ENCODE assay signal across 26 cellular contexts in the genomic region with DNA sequence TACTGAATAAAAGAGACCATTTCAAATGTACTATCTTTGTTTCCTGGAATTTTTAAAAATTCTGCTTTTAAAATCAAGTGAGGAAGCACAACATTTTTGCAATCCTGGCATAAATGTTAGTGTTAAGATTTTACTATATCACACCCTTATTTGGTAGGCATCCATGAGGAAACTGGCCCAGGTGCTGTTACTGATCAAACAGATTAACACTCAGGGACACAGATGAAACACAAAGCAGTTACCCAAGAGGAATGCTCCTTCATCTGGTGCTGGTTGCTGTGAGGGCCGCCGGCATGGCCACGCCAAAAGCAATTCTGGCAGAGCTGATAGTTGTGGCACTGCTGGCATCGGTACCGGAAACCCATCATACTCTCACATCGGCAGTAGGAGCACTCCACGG.
DNase-seq lines count a peak whose midpoint lies in the region; ATAC-seq and TF ChIP-seq lines count a peak whose summit lies in the region.
"Had no signal": no experiment of that assay in that cellular context is flagged by ENCODE, and none has a peak within 500 bp of the region (broad histone marks: within the 10 kb centered on the region; RNA-seq: fewer than 3 reads in every experiment).

No MANE protein-coding gene starts in this region.

- H3K79me2 ChIP-seq in MM.1S (ENCODE audit: low read length) = no peaks in the 10 kb centered on the region

- H3K4me3 ChIP-seq in colonic mucosa = no peak overlapping the region
- H3K4me3 ChIP-seq in neuronal stem cell (ENCODE audit: low read length in 2 of 2) = peak overlapping the region in 1 of 2 donors; percentile 64
- H3K4me3 ChIP-seq in MM.1S (ENCODE audit: low read length) = no peak overlapping the region
- H3K4me3 ChIP-seq in endodermal cell (ENCODE audit: low read length) = no peak overlapping the region
- H3K4me3 ChIP-seq: BLaER1 treated with 17β-estradiol and CSF1 and Interleukin-3, amounts not matched to agents 10 nM and 100 nM; GM12878; HAP-1 had no signal

- H3K9me3 ChIP-seq in colonic mucosa (no peaks in the 10 kb centered on the region), neuronal stem cell (replicated peaks in 1 of 2; ENCODE audit: control insufficient read depth in 2 of 2, insufficient read depth in 1 of 2, low read depth in 1 of 2, low read length in 2 of 2) (peaks cover 0 to 2% of the 10 kb centered on the region in 2 donors), MM.1S (replicated peaks; ENCODE audit: insufficient read depth, low read length) (no peaks in the 10 kb centered on the region), endodermal cell (ENCODE audit: control insufficient read depth, low read length) (no peaks in the 10 kb centered on the region)
- H3K9me3 ChIP-seq: BLaER1 treated with 17β-estradiol and CSF1 and Interleukin-3, amounts not matched to agents 10 nM and 100 nM; Caco-2; HAP-1; SK-N-SH had no signal

- H3K4me2 ChIP-seq in neuronal stem cell (ENCODE audit: insufficient read depth, low read length, poor library complexity, severe bottlenecking) (no peak overlapping the region), MM.1S (ENCODE audit: low read depth, low read length) (no peak overlapping the region)
- H3K4me2 ChIP-seq: BLaER1 treated with 17β-estradiol and CSF1 and Interleukin-3, amounts not matched to agents 10 nM and 100 nM; SK-N-SH had no signal

- H3K14ac ChIP-seq in neuronal stem cell (ENCODE audit: low read length) = peak overlapping the region; percentile 71

- H4K8ac ChIP-seq in neuronal stem cell (ENCODE audit: low read depth, low read length) = no peak overlapping the region

- H3K27me3 ChIP-seq in colonic mucosa (no peaks in the 10 kb centered on the region), neuronal stem cell (ENCODE audit: control insufficient read depth in 3 of 3, insufficient read depth in 3 of 3, low read depth in 1 of 3, low read length in 3 of 3) (no peaks in the 10 kb centered on the region), MM.1S (replicated peaks; ENCODE audit: insufficient read depth, low read length) (no peaks in the 10 kb centered on the region), endodermal cell (ENCODE audit: control insufficient read depth, insufficient read depth, low read length, poor library complexity, severe bottlenecking) (no peaks in the 10 kb centered on the region)
- H3K27me3 ChIP-seq: BLaER1 treated with 17β-estradiol and CSF1 and Interleukin-3, amounts not matched to agents 10 nM and 100 nM had no signal

- CTCF ChIA-PET in activated naive CD4-positive, alpha-beta T cell treated with anti-CD3 and anti-CD28 coated beads, Interleukin-2, amount 10 ng/mL, durations not matched to agents 7 days and 5 days (lab: Charles Lee) = no interaction called here

- H3K9ac ChIP-seq in colonic mucosa (ENCODE audit: low read depth in 2 of 2, low read length in 2 of 2) = no peak overlapping the region
- H3K9ac ChIP-seq in neuronal stem cell (ENCODE audit: low read depth, low read length, poor library complexity) = peak overlapping the region; percentile 70
- no peak overlapping the region for H3K9ac ChIP-seq in MM.1S (ENCODE audit: low read length)
- H3K9ac ChIP-seq in endodermal cell (ENCODE audit: extremely low read depth, low read length, poor library complexity, severe bottlenecking) = no peak overlapping the region
- H3K9ac ChIP-seq: BLaER1 treated with 17β-estradiol and CSF1 and Interleukin-3, amounts not matched to agents 10 nM and 100 nM; SK-N-SH had no signal

- no peak overlapping the region for H4K91ac ChIP-seq in neuronal stem cell (ENCODE audit: low read depth, low read length, poor library complexity)

- no peak overlapping the region for H2AFZ ChIP-seq in neuronal stem cell (ENCODE audit: low read length)
- H2AFZ ChIP-seq in MM.1S (ENCODE audit: low read length) = no peak overlapping the region

- no peaks in the 10 kb centered on the region for H3K36me3 ChIP-seq in colonic mucosa
- H3K36me3 ChIP-seq in neuronal stem cell (replicated peaks in 1 of 2; ENCODE audit: control insufficient read depth in 2 of 2, insufficient read depth in 2 of 2, low read length in 2 of 2) = peaks cover 2 to 9% of the 10 kb centered on the region in 2 donors
- H3K36me3 ChIP-seq in MM.1S (replicated peaks; ENCODE audit: insufficient read depth, low read length) = no peaks in the 10 kb centered on the region
- H3K36me3 ChIP-seq in endodermal cell (ENCODE audit: control insufficient read depth, insufficient read depth, low read length) = no peaks in the 10 kb centered on the region
- H3K36me3 ChIP-seq: HAP-1 had no signal

- no peak overlapping the region for H3K23ac ChIP-seq in neuronal stem cell (ENCODE audit: low read depth, low read length, poor library complexity)

- H4K20me1 ChIP-seq in MM.1S (ENCODE audit: insufficient read depth, low read length) = no peaks in the 10 kb centered on the region
- H4K20me1 ChIP-seq: BLaER1 treated with 17β-estradiol and CSF1 and Interleukin-3, amounts not matched to agents 10 nM and 100 nM had no signal

- H2BK5ac ChIP-seq in neuronal stem cell (ENCODE audit: low read length) = no peak overlapping the region

- H3K27me3 Mint-ChIP-seq in activated naive CD4-positive, alpha-beta T cell treated with anti-CD3 and anti-CD28 coated beads, Interleukin-2, amount 10 ng/mL, durations not matched to agents 7 days and 5 days = no peaks in the 10 kb centered on the region
- no peaks in the 10 kb centered on the region for H3K27me3 Mint-ChIP-seq in endodermal cell (ENCODE audit: insufficient read depth)
- H3K27me3 Mint-ChIP-seq: CD4-positive, alpha-beta memory T cell had no signal

- intact Hi-C loops in colonic mucosa (cut with DNase I) = no loop called here

- H3K9me3 Mint-ChIP-seq in activated naive CD4-positive, alpha-beta T cell treated with anti-CD3 and anti-CD28 coated beads, Interleukin-2, amount 10 ng/mL, durations not matched to agents 7 days and 5 days = no peaks in the 10 kb centered on the region
- no peaks in the 10 kb centered on the region for H3K9me3 Mint-ChIP-seq in activated naive CD4-positive, alpha-beta T cell treated with anti-CD3 and anti-CD28 coated beads, Interleukin-2, amount 50 U/mL, for 72 hours
- no peaks in the 10 kb centered on the region for H3K9me3 Mint-ChIP-seq in endodermal cell
- H3K9me3 Mint-ChIP-seq: CD4-positive, alpha-beta memory T cell had no signal

- H3K27ac ChIP-seq in colonic mucosa = no peak overlapping the region
- H3K27ac ChIP-seq in neuronal stem cell (replicated peaks; ENCODE audit: low read length) = no peak overlapping the region
- H3K27ac ChIP-seq in MM.1S (ENCODE audit: low read length) = no peak overlapping the region
- no peak overlapping the region for H3K27ac ChIP-seq in endodermal cell (ENCODE audit: low read depth, low read length)
- H3K27ac ChIP-seq: HL-60 had no signal

- H2BK120ac ChIP-seq in neuronal stem cell (ENCODE audit: low read depth, low read length) = no peak overlapping the region

- H2BK15ac ChIP-seq in neuronal stem cell (ENCODE audit: low read length) = no peak overlapping the region

- peaks cover 2% of the 10 kb centered on the region for H3K79me1 ChIP-seq in neuronal stem cell (ENCODE audit: low read depth, low read length)

- H3K4me1 Mint-ChIP-seq in activated naive CD4-positive, alpha-beta T cell treated with anti-CD3 and anti-CD28 coated beads, Interleukin-2, amount 10 ng/mL, durations not matched to agents 7 days and 5 days = no peaks in the 10 kb centered on the region
- peaks cover 3% of the 10 kb centered on the region for H3K4me1 Mint-ChIP-seq in endodermal cell
- H3K4me1 Mint-ChIP-seq: CD4-positive, alpha-beta memory T cell had no signal

- no peak overlapping the region for H2AK5ac ChIP-seq in neuronal stem cell (ENCODE audit: low read depth, low read length)

- H3K9me2 ChIP-seq in MM.1S (replicated peaks; ENCODE audit: insufficient read depth, low read length) = no peaks in the 10 kb centered on the region
- H3K9me2 ChIP-seq: SK-N-SH had no signal

- no peak overlapping the region for H3K18ac ChIP-seq in neuronal stem cell (ENCODE audit: low read length)

- no peak overlapping the region for H2BK12ac ChIP-seq in neuronal stem cell (ENCODE audit: low read length)

- no peak for TF ChIP-seq CTCF in colonic mucosa (IDR thresholded peaks at IDR 0.05)
- no peak for TF ChIP-seq CTCF in MM.1S (IDR thresholded peaks at IDR 0.05; ENCODE audit: low read length)
- TF ChIP-seq CTCF in endodermal cell (conservative IDR thresholded peaks at IDR 0.05) = no peak

- no peak for ATAC-seq in activated naive CD4-positive, alpha-beta T cell treated with anti-CD3 and anti-CD28 coated beads, Interleukin-2, amount 50 U/mL, for 72 hours
- ATAC-seq: GM12878, Panc1 had no signal

- H3K27ac Mint-ChIP-seq in activated naive CD4-positive, alpha-beta T cell treated with anti-CD3 and anti-CD28 coated beads, Interleukin-2, amount 10 ng/mL, durations not matched to agents 7 days and 5 days = peak overlapping the region; percentile 67
- no peak overlapping the region for H3K27ac Mint-ChIP-seq in activated naive CD4-positive, alpha-beta T cell treated with anti-CD3 and anti-CD28 coated beads, Interleukin-2, amount 50 U/mL, for 72 hours
- H3K27ac Mint-ChIP-seq in endodermal cell = no peak overlapping the region
- H3K27ac Mint-ChIP-seq: CD4-positive, alpha-beta memory T cell had no signal

- peaks cover 7% of the 10 kb centered on the region for H3K36me3 Mint-ChIP-seq in activated naive CD4-positive, alpha-beta T cell treated with anti-CD3 and anti-CD28 coated beads, Interleukin-2, amount 10 ng/mL, durations not matched to agents 7 days and 5 days
- H3K36me3 Mint-ChIP-seq in activated naive CD4-positive, alpha-beta T cell treated with anti-CD3 and anti-CD28 coated beads, Interleukin-2, amount 50 U/mL, for 72 hours = no peaks in the 10 kb centered on the region
- H3K36me3 Mint-ChIP-seq in endodermal cell (ENCODE audit: low read depth) = peaks cover 15% of the 10 kb centered on the region

- no peaks in the 10 kb centered on the region for H3F3A ChIP-seq in MM.1S (ENCODE audit: insufficient read depth, low read length)

- no peak for DNase-seq in activated naive CD4-positive, alpha-beta T cell treated with anti-CD3 and anti-CD28 coated beads, Interleukin-2, amount 10 ng/mL, durations not matched to agents 7 days and 5 days
- DNase-seq in activated naive CD4-positive, alpha-beta T cell treated with anti-CD3 and anti-CD28 coated beads, Interleukin-2, amount 50 U/mL, for 72 hours (ENCODE audit: low spot score in 2 of 2) = no peak
- DNase-seq in colonic mucosa = peak; percentile 23
- DNase-seq in neuronal stem cell (ENCODE audit: low spot score) = no peak
- DNase-seq in MM.1S = no peak
- no peak for DNase-seq in DMS153 (lab: John Stamatoyannopoulos, UW)
- no peak for DNase-seq in endodermal cell
- DNase-seq: 8988T; Caco-2; CD4-positive, alpha-beta memory T cell; DMS 273 treated with DMSO at 0.1 percent for 48 hours; DND-41; KBM-7; MV-4-11; NCI-H1105 treated with DMSO at 0.1 percent for 48 hours; NCI-H2107; NCI-H2227 treated with DMSO at 0.1 percent for 48 hours; NCI-H510A; NK-92 treated with Interleukin-12 subunit alpha and Interleukin-12 subunit beta, amount 100 ng/mL, for 24 hours; SIG-M5; SK-N-SH had no signal

- no peak overlapping the region for H3K4ac ChIP-seq in neuronal stem cell (ENCODE audit: low read length)

- no peak overlapping the region for H3K4me3 Mint-ChIP-seq in activated naive CD4-positive, alpha-beta T cell treated with anti-CD3 and anti-CD28 coated beads, Interleukin-2, amount 10 ng/mL, durations not matched to agents 7 days and 5 days
- H3K4me3 Mint-ChIP-seq in endodermal cell = no peak overlapping the region
- H3K4me3 Mint-ChIP-seq: CD4-positive, alpha-beta memory T cell had no signal

- no CpG with 5 or more reads among the region's 7 CpGs for WGBS in neuronal stem cell (ENCODE audit: extremely low coverage in 2 of 2, insufficient read length in 2 of 2, insufficient replicate concordance in 1 of 2), 2 donors
- WGBS in endodermal cell (ENCODE audit: insufficient coverage in 1 of 2, insufficient read length in 1 of 2), 2 experiments = 95 to 96% methylated on average over 6 to 7 of the region's 7 CpGs

- H3K4me1 ChIP-seq in colonic mucosa = no peaks in the 10 kb centered on the region
- H3K4me1 ChIP-seq in neuronal stem cell (ENCODE audit: control insufficient read depth in 2 of 2, insufficient read depth in 1 of 2, low read depth in 1 of 2, low read length in 2 of 2) = no peaks in the 10 kb centered on the region
- H3K4me1 ChIP-seq in MM.1S (ENCODE audit: low read length) = no peaks in the 10 kb centered on the region
- no peaks in the 10 kb centered on the region for H3K4me1 ChIP-seq in endodermal cell (ENCODE audit: control insufficient read depth, insufficient read depth, low read length)
- H3K4me1 ChIP-seq: Caco-2, HAP-1 had no signal
